Comparison of ENCODE assay signal across 1 cellular context in the genomic region with DNA sequence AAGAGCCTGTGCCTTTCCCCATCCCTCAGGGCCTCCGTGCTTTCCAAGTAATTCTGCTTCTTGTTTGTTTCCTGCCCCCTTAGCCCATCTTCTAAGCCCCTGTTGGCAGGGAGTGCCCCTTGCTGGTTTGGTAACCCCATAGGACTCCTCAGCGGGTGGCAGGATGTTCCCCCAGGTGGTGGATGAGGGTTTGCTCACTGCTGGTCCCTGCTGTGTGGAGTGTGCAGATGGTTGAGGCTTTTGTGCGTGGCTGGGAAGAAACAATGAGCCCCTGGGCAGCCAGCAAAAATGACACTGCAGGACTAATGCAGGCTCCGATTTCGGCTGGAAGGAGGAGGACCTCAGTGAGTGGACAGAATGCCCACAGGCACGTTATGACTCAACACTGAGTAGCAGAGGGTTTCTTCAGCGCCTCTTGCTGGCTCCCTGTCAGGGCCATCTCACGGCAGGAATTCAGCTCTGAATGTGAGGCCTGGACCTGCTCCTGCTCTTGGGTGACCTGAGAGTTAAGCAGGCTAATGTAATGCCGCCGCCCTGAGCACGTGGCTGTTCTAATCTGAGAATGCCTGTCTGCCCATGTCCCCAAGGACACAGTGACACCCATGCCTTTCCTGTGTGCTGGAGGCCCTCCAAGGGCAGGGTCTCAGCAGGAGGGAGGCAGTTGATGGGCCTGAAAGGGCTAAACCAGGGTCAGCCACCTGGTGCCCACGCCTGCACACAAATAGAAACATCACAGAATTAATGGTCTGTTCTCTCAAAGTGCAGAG.
TF ChIP-seq lines count a peak whose summit lies in the region.

No MANE protein-coding gene starts in this region.

TF ChIP-seq in SK-N-SH, 30 proteins besides CTCF, POLR2A, EP300 and RAD21 (continued from another document):
- TF ChIP-seq, protein P1, sequence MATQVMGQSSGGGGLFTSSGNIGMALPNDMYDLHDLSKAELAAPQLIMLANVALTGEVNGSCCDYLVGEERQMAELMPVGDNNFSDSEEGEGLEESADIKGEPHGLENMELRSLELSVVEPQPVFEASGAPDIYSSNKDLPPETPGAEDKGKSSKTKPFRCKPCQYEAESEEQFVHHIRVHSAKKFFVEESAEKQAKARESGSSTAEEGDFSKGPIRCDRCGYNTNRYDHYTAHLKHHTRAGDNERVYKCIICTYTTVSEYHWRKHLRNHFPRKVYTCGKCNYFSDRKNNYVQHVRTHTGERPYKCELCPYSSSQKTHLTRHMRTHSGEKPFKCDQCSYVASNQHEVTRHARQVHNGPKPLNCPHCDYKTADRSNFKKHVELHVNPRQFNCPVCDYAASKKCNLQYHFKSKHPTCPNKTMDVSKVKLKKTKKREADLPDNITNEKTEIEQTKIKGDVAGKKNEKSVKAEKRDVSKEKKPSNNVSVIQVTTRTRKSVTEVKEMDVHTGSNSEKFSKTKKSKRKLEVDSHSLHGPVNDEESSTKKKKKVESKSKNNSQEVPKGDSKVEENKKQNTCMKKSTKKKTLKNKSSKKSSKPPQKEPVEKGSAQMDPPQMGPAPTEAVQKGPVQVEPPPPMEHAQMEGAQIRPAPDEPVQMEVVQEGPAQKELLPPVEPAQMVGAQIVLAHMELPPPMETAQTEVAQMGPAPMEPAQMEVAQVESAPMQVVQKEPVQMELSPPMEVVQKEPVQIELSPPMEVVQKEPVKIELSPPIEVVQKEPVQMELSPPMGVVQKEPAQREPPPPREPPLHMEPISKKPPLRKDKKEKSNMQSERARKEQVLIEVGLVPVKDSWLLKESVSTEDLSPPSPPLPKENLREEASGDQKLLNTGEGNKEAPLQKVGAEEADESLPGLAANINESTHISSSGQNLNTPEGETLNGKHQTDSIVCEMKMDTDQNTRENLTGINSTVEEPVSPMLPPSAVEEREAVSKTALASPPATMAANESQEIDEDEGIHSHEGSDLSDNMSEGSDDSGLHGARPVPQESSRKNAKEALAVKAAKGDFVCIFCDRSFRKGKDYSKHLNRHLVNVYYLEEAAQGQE (IDR thresholded peaks at IDR 0.05; ENCODE audit: low read depth, low read length): no peak
- 0 out of 2 replicates have a peak, but pooled peaks have one; percentile 74 for TF ChIP-seq TEAD4 (IDR thresholded peaks at IDR 0.05; ENCODE audit: borderline replicate concordance, insufficient read depth)
- peak; percentile 95 for TF ChIP-seq FOSL2 (IDR thresholded peaks at IDR 0.05; ENCODE audit: borderline replicate concordance, low read depth)
- no peak for TF ChIP-seq FOXJ3 (CRISPR knock-in tag; IDR thresholded peaks at IDR 0.05)
- TF ChIP-seq SMC3 (IDR thresholded peaks at IDR 0.05; ENCODE audit: low read depth, low read length): 0 out of 2 replicates have a peak, but pooled peaks have one; percentile 15
- TF ChIP-seq NFIC (IDR thresholded peaks at IDR 0.05; ENCODE audit: borderline replicate concordance): peak; percentile 76
- TF ChIP-seq RFX5 (IDR thresholded peaks at IDR 0.05; ENCODE audit: low read length): no peak
